Comparison of ENCODE assay signal across 16 cellular contexts in genomic region chr5:150491876-150492275, GRCh38. TPM values are rescaled to one million over a fixed set of nuclear protein-coding genes. Genes with fewer than 3 reads are reported as not detected.
DNase-seq lines count a peak whose midpoint lies in the region; ATAC-seq, FAIRE-seq and TF ChIP-seq lines count a peak whose summit lies in the region.
"Had no signal": no experiment of that assay in that cellular context is flagged by ENCODE, and none has a peak within 500 bp of the region (broad histone marks: within the 10 kb centered on the region; RNA-seq: fewer than 3 reads in every experiment).

No MANE protein-coding gene starts in this region.

- no peaks in the 10 kb centered on the region for H3K27me3 Mint-ChIP-seq in neural crest cell (ENCODE audit: low read depth)

- TF ChIP-seq CTCF in coronary artery (IDR thresholded peaks at IDR 0.05) (no peak), neural crest cell (conservative IDR thresholded peaks at IDR 0.05) (no peak), upper lobe of left lung (IDR thresholded peaks at IDR 0.05) (no peak), body of pancreas (IDR thresholded peaks at IDR 0.05) (no peak)

- ATAC-seq in upper lobe of left lung (ENCODE audit: low FRiP score in 2 of 2) (no peak), body of pancreas (no peak)
- ATAC-seq: activated CD4-positive, CD25-positive, alpha-beta regulatory T cell treated with anti-CD3 and anti-CD28 coated beads, Interleukin-2, amount 50 U/mL, for 24 hours; activated T-cell treated with anti-CD3 and anti-CD28 coated beads, Interleukin-2, amount 50 U/mL, for 72 hours; pancreas had no signal

- no peaks in the 10 kb centered on the region for H3K9me3 ChIP-seq in upper lobe of left lung
- no peaks in the 10 kb centered on the region for H3K9me3 ChIP-seq in body of pancreas
- H3K9me3 ChIP-seq: pancreas had no signal

- no peaks in the 10 kb centered on the region for H3K27me3 ChIP-seq in upper lobe of left lung
- no peaks in the 10 kb centered on the region for H3K27me3 ChIP-seq in body of pancreas
- H3K27me3 ChIP-seq: pancreas had no signal

- no peak for TF ChIP-seq POLR2A in upper lobe of left lung (IDR thresholded peaks at IDR 0.05)
- TF ChIP-seq POLR2A in body of pancreas (IDR thresholded peaks at IDR 0.05), result no peak
- no peak for TF ChIP-seq POLR2A in H54 (IDR thresholded peaks at IDR 0.05; ENCODE audit: low read depth, low read length)

- H3K9me3 Mint-ChIP-seq in neural crest cell, result no peaks in the 10 kb centered on the region
- H3K9me3 Mint-ChIP-seq: activated T-cell treated with anti-CD3 and anti-CD28 coated beads, Interleukin-2, amount 50 U/mL, for 72 hours had no signal

- intact Hi-C loops in body of pancreas (cut with DNase I), result no loop called here

- TF ChIP-seq EP300 in upper lobe of left lung (IDR thresholded peaks at IDR 0.05), result no peak

- peak overlapping the region; percentile 37 for H3K4me3 Mint-ChIP-seq in neural crest cell
- H3K4me3 Mint-ChIP-seq: activated T-cell treated with anti-CD3 and anti-CD28 coated beads, Interleukin-2, amount 50 U/mL, for 72 hours had no signal

- peaks cover 72% of the 10 kb centered on the region for H3K4me1 Mint-ChIP-seq in neural crest cell

- H3K36me3 ChIP-seq in upper lobe of left lung (peaks cover 0 to 6% (median 0%) of the 10 kb centered on the region in 4 donors), body of pancreas (replicated peaks in 1 of 2; ENCODE audit: insufficient read depth in 1 of 2, low read depth in 2 of 2) (no peaks in the 10 kb centered on the region)
- H3K36me3 ChIP-seq: pancreas had no signal

- peak overlapping the region; percentile 35 to 93 for H3K27ac ChIP-seq in coronary artery
- H3K27ac ChIP-seq in upper lobe of left lung, result peak overlapping the region; percentile 5 to 98 (median 62)
- no peak overlapping the region for H3K27ac ChIP-seq in body of pancreas
- H3K27ac ChIP-seq: 22Rv1, pancreas had no signal

- no peak for FAIRE-seq in H54 (lab: Jason Lieb, UNC)
- FAIRE-seq: pancreas had no signal

- 65 to 78% methylated on average over 1 to 4 of the region's 4 CpGs for WGBS in upper lobe of left lung, 2 donors
- WGBS in body of pancreas, 2 donors, result 59 to 63% methylated on average over 2 to 4 of the region's 4 CpGs

- no peak overlapping the region for H3K27ac Mint-ChIP-seq in neural crest cell (ENCODE audit: unreplicated experiment)
- H3K27ac Mint-ChIP-seq: activated T-cell treated with anti-CD3 and anti-CD28 coated beads, Interleukin-2, amount 50 U/mL, for 72 hours had no signal

- no peak overlapping the region for H3K4me3 ChIP-seq in coronary artery
- no peak overlapping the region for H3K4me3 ChIP-seq in upper lobe of left lung
- no peak overlapping the region for H3K4me3 ChIP-seq in body of pancreas
- H3K4me3 ChIP-seq: pancreas had no signal

- peak; percentile 53 for DNase-seq in NCI-H82 (lab: John Stamatoyannopoulos, UW)
- DNase-seq in NCI-H82 treated with DMSO at 0.1 percent for 48 hours (lab: John Stamatoyannopoulos, UW; ENCODE audit: unreplicated experiment), result no peak
- no peak for DNase-seq in coronary artery (ENCODE audit: low spot score)
- DNase-seq in neural crest cell (ENCODE audit: low read depth, low spot score), result no peak
- no peak for DNase-seq in upper lobe of left lung
- no peak for DNase-seq in body of pancreas
- no peak for DNase-seq in H54 (ENCODE audit: insufficient read length, low spot score)
- DNase-seq in AG08395 (ENCODE audit: low spot score), result no peak
- DNase-seq: activated T-cell treated with anti-CD3 and anti-CD28 coated beads, Interleukin-2, amount 50 U/mL, for 72 hours; NCI-H1105; NCI-H526; pancreas; stimulated activated CD4-positive, alpha-beta T cell treated with anti-CD3 and anti-CD28 coated beads, Interleukin-2, amount 100 ng/mL, for 24 hours; stimulated activated naive CD4-positive, alpha-beta T cell treated with Interleukin-2 at 50 U/mL for 16 hours had no signal

- no peaks in the 10 kb centered on the region for H3K36me3 Mint-ChIP-seq in neural crest cell (ENCODE audit: low read depth)

- H3K4me1 ChIP-seq in upper lobe of left lung (peaks cover 61 to 71% (median 63%) of the 10 kb centered on the region in 4 donors), body of pancreas (peaks cover 62% of the 10 kb centered on the region)

RNA-seq across cellular contexts. Expression of gene NDST1, which starts 16.1 kb away (rescaled TPM):
- total RNA-seq in neural crest cell, result 108 and 112 TPM in 2 replicates
- 100 to 1,000 TPM in 5 of 6 donors, 10 to 100 TPM in 1; 81.7 to 265 (median 166) TPM for total RNA-seq in upper lobe of left lung
- total RNA-seq in body of pancreas, result 10 to 100 TPM; 37.6 to 56.0 TPM

RNA-seq across cellular contexts. Expression of gene RPS14, which starts 42.3 kb away (rescaled TPM):
- total RNA-seq in neural crest cell, result 2,170 and 2,213 TPM in 2 replicates
- total RNA-seq in upper lobe of left lung, result 1,000 to 10,000 TPM in 5 of 6 donors, 100 to 1,000 TPM in 1; 806 to 1,982 (median 1,727) TPM
- total RNA-seq in body of pancreas, result 1,000 to 10,000 TPM; 1,348 to 2,916 TPM

Comparison
In these comparisons a context has a peak if more than half of its experiments do, and no peak if none do; other contexts are left out.
1. H3K27ac ChIP-seq: peak in coronary artery (2 of 2) and upper lobe of left lung (4 of 4); none in body of pancreas (0 of 4).